ENCODE assay signal across 11 cellular contexts in genomic region chr12:48779869-48780268, GRCh38. TPM values are rescaled to one million over a fixed set of nuclear protein-coding genes. Genes with fewer than 3 reads are reported as not detected.
DNase-seq lines count a peak whose midpoint lies in the region; ATAC-seq, FAIRE-seq and TF ChIP-seq lines count a peak whose summit lies in the region.
"Had no signal": no experiment of that assay in that cellular context is flagged by ENCODE, and none has a peak within 500 bp of the region (broad histone marks: within the 10 kb centered on the region; RNA-seq: fewer than 3 reads in every experiment).

No MANE protein-coding gene starts in this region.

- H3K9ac ChIP-seq in mucosa of rectum (ENCODE audit: low read depth in 1 of 2, low read length in 2 of 2), result peak overlapping the region in 1 of 2 donors; percentile 16

- intact Hi-C loops in A673 (cut with micrococcal nuclease; ENCODE audit: unreplicated experiment), result no loop called here
- intact Hi-C loops in CD4-positive, alpha-beta T cell (cut with DNase I, micrococcal nuclease), result no loop called here

- H3K9me3 Mint-ChIP-seq in CD4-positive, alpha-beta T cell, result no peaks in the 10 kb centered on the region
- no peaks in the 10 kb centered on the region for H3K9me3 Mint-ChIP-seq in WTC11

- H3K9me3 ChIP-seq in A673 (ENCODE audit: low read depth, low read length, poor library complexity, severe bottlenecking) (no peaks in the 10 kb centered on the region), mucosa of rectum (ENCODE audit: control insufficient read depth in 2 of 2, low read length in 2 of 2) (no peaks in the 10 kb centered on the region)
- H3K9me3 ChIP-seq in CD4-positive, alpha-beta T cell (ENCODE audit: control insufficient read depth, low read length), result no peaks in the 10 kb centered on the region
- H3K9me3 ChIP-seq: neutrophil had no signal

- DNase-seq in A673 (ENCODE audit: low spot score) (peak; percentile 50), NOMO-1 treated with DMSO at 0.1 percent for 48 hours (lab: John Stamatoyannopoulos, UW; ENCODE audit: unreplicated experiment) (peak; percentile 55), dermis blood vessel endothelial cell (peak; percentile 85), WTC11 (ENCODE audit: low spot score) (no peak), GM19239 (ENCODE audit: insufficient read length, low spot score) (no peak), NCI-H345 (lab: John Stamatoyannopoulos, UW) (no peak)
- DNase-seq in CD4-positive, alpha-beta T cell, result no peak
- DNase-seq: activated CD8-positive, alpha-beta memory T cell treated with anti-CD3 and anti-CD28 coated beads, Interleukin-2, amount 50 U/mL, for 4 hours; AML-193 had no signal

- no peak overlapping the region for H3K4me3 Mint-ChIP-seq in CD4-positive, alpha-beta T cell
- no peak overlapping the region for H3K4me3 Mint-ChIP-seq in WTC11

- no peaks in the 10 kb centered on the region for H3K4me1 Mint-ChIP-seq in CD4-positive, alpha-beta T cell (ENCODE audit: low read depth)
- peaks cover 15% of the 10 kb centered on the region for H3K4me1 Mint-ChIP-seq in WTC11

- H3K4me3 ChIP-seq in A673 (ENCODE audit: low read depth, low read length, poor library complexity, severe bottlenecking), result no peak overlapping the region
- H3K4me3 ChIP-seq in mucosa of rectum (ENCODE audit: low read length in 2 of 2), result no peak overlapping the region

- H3K27ac Mint-ChIP-seq in CD4-positive, alpha-beta T cell, result no peak overlapping the region
- no peak overlapping the region for H3K27ac Mint-ChIP-seq in WTC11

- BruUV-seq in A673 (replicated peaks; lab: Mats Ljungman, UMichigan), result no TSS peak

- H3K27me3 Mint-ChIP-seq in CD4-positive, alpha-beta T cell, result peaks cover 3% of the 10 kb centered on the region
- no peaks in the 10 kb centered on the region for H3K27me3 Mint-ChIP-seq in WTC11 (ENCODE audit: low read depth)

- no peaks in the 10 kb centered on the region for H3K36me3 Mint-ChIP-seq in CD4-positive, alpha-beta T cell (ENCODE audit: low read depth)
- no peaks in the 10 kb centered on the region for H3K36me3 Mint-ChIP-seq in WTC11

- TF ChIP-seq CTCF in A673 (conservative IDR thresholded peaks at IDR 0.05; ENCODE audit: low read depth, low read length) (no peak), WTC11 (IDR thresholded peaks at IDR 0.05) (no peak)
- no peak for TF ChIP-seq CTCF in CD4-positive, alpha-beta T cell (IDR thresholded peaks at IDR 0.05)

- FAIRE-seq in GM19239 (lab: Jason Lieb, UNC), result no peak

- POLR2A ChIA-PET in A673 (lab: Charles Lee; ENCODE audit: low non-redundant PET), result no interaction called here
- POLR2A ChIA-PET in CD4-positive, alpha-beta T cell (lab: Charles Lee), result interaction anchor here (1.0 kb wide), 1 partner anchor 98 kb away, joined by 3 read pairs; the partner anchor contains the start of gene KANSL2
- POLR2A ChIA-PET in WTC11 (lab: Charles Lee), result interaction anchor here (1.3 kb wide), 1 partner anchor 10 kb away, joined by 3 read pairs; no protein-coding TSS in a partner anchor

- no peaks in the 10 kb centered on the region for H3K36me3 ChIP-seq in A673 (ENCODE audit: insufficient read depth, low read length, poor library complexity, severe bottlenecking)
- peaks cover 32 to 43% of the 10 kb centered on the region in 2 donors for H3K36me3 ChIP-seq in mucosa of rectum (ENCODE audit: control insufficient read depth in 2 of 2, insufficient read depth in 2 of 2, low read length in 2 of 2)
- H3K36me3 ChIP-seq: neutrophil had no signal

- H3K4me1 ChIP-seq in A673 (ENCODE audit: insufficient read depth, low read length, poor library complexity, severe bottlenecking) (peaks cover 10% of the 10 kb centered on the region), mucosa of rectum (ENCODE audit: control insufficient read depth in 2 of 2, insufficient read depth in 2 of 2, low read length in 2 of 2) (peaks cover 29 to 30% of the 10 kb centered on the region in 2 donors)

- CTCF ChIA-PET in A673 (lab: Charles Lee) (interaction anchor here (0.5 kb wide), 1 partner anchor 27 kb away, joined by 10 read pairs; no protein-coding TSS in a partner anchor), WTC11 (lab: Charles Lee) (interaction anchor here (1.3 to 2.1 kb wide), 3 partner anchors 15 to 27 kb away, joined by 5 to 9 read pairs (median 5); no protein-coding TSS in a partner anchor)
- CTCF ChIA-PET in CD4-positive, alpha-beta T cell (lab: Charles Lee), result no interaction called here

- H3K27me3 ChIP-seq in A673 (replicated peaks; ENCODE audit: insufficient read depth, low read depth, low read length, poor library complexity), result no peaks in the 10 kb centered on the region
- no peaks in the 10 kb centered on the region for H3K27me3 ChIP-seq in mucosa of rectum (ENCODE audit: control insufficient read depth in 2 of 2, insufficient read depth in 2 of 2, low read length in 2 of 2)
- H3K27me3 ChIP-seq in CD4-positive, alpha-beta T cell (ENCODE audit: control insufficient read depth, insufficient read depth, low read length), result peaks cover under 1% of the 10 kb centered on the region

- H3K27ac ChIP-seq in A673 (ENCODE audit: low read depth, low read length, poor library complexity, severe bottlenecking) (peak overlapping the region; percentile 16), mucosa of rectum (ENCODE audit: low read depth in 2 of 2, low read length in 2 of 2) (peak overlapping the region; percentile 28 to 54)
- no peak overlapping the region for H3K27ac ChIP-seq in CD4-positive, alpha-beta T cell (ENCODE audit: low read depth, low read length)
- H3K27ac ChIP-seq: neutrophil had no signal

- ATAC-seq in CD4-positive, alpha-beta T cell (ENCODE audit: poor library complexity), result no peak
- ATAC-seq in WTC11, result no peak

TF ChIP-seq in WTC11, 78 proteins besides CTCF, POLR2A, EP300 and RAD21 (continues in another document):
- no peak for TF ChIP-seq NR1H2 (CRISPR knock-in tag; IDR thresholded peaks at IDR 0.05)
- no peak for TF ChIP-seq OVOL2 (CRISPR knock-in tag; IDR thresholded peaks at IDR 0.05; ENCODE audit: borderline replicate concordance)
- TF ChIP-seq NR2C2 (CRISPR knock-in tag; IDR thresholded peaks at IDR 0.05), result no peak
- TF ChIP-seq USF1 (CRISPR knock-in tag; IDR thresholded peaks at IDR 0.05), result no peak
- TF ChIP-seq ZNF425 (CRISPR knock-in tag; conservative IDR thresholded peaks at IDR 0.05), result no peak
- no peak for TF ChIP-seq JUN (CRISPR knock-in tag; IDR thresholded peaks at IDR 0.05)
- TF ChIP-seq SOX15 (CRISPR knock-in tag; IDR thresholded peaks at IDR 0.05), result no peak
- TF ChIP-seq FOXK1 (CRISPR knock-in tag; IDR thresholded peaks at IDR 0.05), result no peak
- TF ChIP-seq ZNF219 (CRISPR knock-in tag; IDR thresholded peaks at IDR 0.05; ENCODE audit: borderline replicate concordance), result no peak
- no peak for TF ChIP-seq ATF1 (CRISPR knock-in tag; IDR thresholded peaks at IDR 0.05)
- TF ChIP-seq CREM (CRISPR knock-in tag; IDR thresholded peaks at IDR 0.05), result no peak
- TF ChIP-seq TEAD4 (CRISPR knock-in tag; IDR thresholded peaks at IDR 0.05), result no peak
- TF ChIP-seq USF2 (CRISPR knock-in tag; IDR thresholded peaks at IDR 0.05), result no peak
- TF ChIP-seq JAZF1 (CRISPR knock-in tag; IDR thresholded peaks at IDR 0.05), result no peak
- TF ChIP-seq ZNF416 (CRISPR knock-in tag; IDR thresholded peaks at IDR 0.05), result no peak

RNA-seq across cellular contexts. Expression of gene ADCY6, which starts 9.0 kb away (rescaled TPM):
- total RNA-seq in A673 (2021) (6.8 and 12.8 TPM in 2 replicates), dermis blood vessel endothelial cell (39.0 and 43.3 TPM in 2 replicates), WTC11 (2021) (11.9 to 12.8 TPM (median 12.2 TPM) in 3 replicates)
- not detected for total RNA-seq in CD4-positive, alpha-beta T cell

RNA-seq across cellular contexts. Expression of gene CACNB3, which starts 38.4 kb away (rescaled TPM):
- total RNA-seq in A673 (2021) (23.8 and 32.4 TPM in 2 replicates), dermis blood vessel endothelial cell (16.3 and 20.0 TPM in 2 replicates), WTC11 (2021) (15.0 to 17.3 TPM (median 17.0 TPM) in 3 replicates)
- 1 to 10 TPM; 3.9 to 5.7 TPM for total RNA-seq in CD4-positive, alpha-beta T cell

Comparison
In these comparisons a context has a peak if more than half of its experiments do, and no peak if none do; other contexts are left out.
1. DNase-seq: peak in A673 (single experiment), NOMO-1 treated with DMSO at 0.1 percent for 48 hours (single experiment) and dermis blood vessel endothelial cell (single experiment); none in CD4-positive, alpha-beta T cell (0 of 10), WTC11 (single experiment), GM19239 (single experiment) and NCI-H345 (single experiment).